Comparison of ENCODE assay signal across 8 cellular contexts in the genomic region with DNA sequence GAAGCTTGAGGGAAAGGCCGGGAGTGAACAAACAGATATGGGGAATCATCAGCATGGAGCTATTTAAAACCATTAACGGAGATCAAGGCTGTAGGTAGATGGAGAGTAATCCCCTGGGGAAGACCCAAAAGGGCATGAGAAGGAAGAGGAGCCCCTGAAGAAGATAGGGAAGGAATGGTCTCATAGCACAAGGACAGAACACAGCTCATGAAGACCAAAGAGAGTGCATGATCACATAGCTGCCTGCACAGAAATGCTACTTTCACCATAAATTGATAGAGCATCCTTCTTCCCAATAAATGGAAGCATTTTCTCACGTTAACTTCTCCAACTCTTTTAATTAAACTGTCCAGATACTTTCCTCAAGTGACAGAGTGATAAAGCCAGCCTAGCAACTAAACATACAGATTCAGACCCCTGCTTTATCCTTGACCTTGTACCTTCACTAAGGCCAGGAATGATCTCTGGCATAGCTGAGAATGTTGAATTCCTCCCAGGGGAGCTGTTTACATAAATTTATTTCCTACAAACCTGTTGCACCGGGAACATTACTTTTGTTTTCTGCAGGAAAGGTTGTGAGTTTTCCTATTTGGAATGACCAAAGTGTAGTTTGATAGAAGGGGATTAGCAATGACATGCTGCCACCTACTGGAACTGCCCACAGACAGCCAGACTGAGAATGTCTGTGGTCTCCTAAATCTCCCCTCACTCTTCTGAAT.
DNase-seq lines count a peak whose midpoint lies in the region; ATAC-seq, FAIRE-seq and TF ChIP-seq lines count a peak whose summit lies in the region.

No MANE protein-coding gene starts in this region.

- CTCF ChIA-PET in A549 (lab: Yijun Ruan, JAX), result interaction anchor here (0.6 to 3.3 kb wide), 46 partner anchors 9 to 881 kb away, joined by 3 to 31 read pairs (median 4); no protein-coding TSS in a partner anchor

- 50% methylated on average over 4 of the region's 4 CpGs for WGBS in A549 (ENCODE audit: missing lambda C conversion rate)
- 68 to 74% methylated on average over 4 of the region's 4 CpGs for WGBS in endodermal cell (ENCODE audit: insufficient coverage in 1 of 2, insufficient read length in 1 of 2), 2 experiments

- H3K36me3 ChIP-seq in endodermal cell (ENCODE audit: control insufficient read depth, insufficient read depth, low read length), result peaks cover 4% of the 10 kb centered on the region

- peak overlapping the region; percentile 18; the same call in 1 of the 3 replicates for H3K4me2 ChIP-seq in A549

- peak; percentile 88 to 96 for ATAC-seq in A549
- ATAC-seq in GM21390 (IDR thresholded peaks at IDR 0.05; ENCODE audit: unreplicated experiment), result no peak
- no peak for ATAC-seq in HG02763 (IDR thresholded peaks at IDR 0.05; ENCODE audit: unreplicated experiment)

- no peaks in the 10 kb centered on the region for H3K27me3 ChIP-seq in endodermal cell (ENCODE audit: control insufficient read depth, insufficient read depth, low read length, poor library complexity, severe bottlenecking)

- H3K9ac ChIP-seq in endodermal cell (ENCODE audit: extremely low read depth, low read length, poor library complexity, severe bottlenecking), result no peak overlapping the region

- H3K4me3 ChIP-seq in A549, result no peak overlapping the region
- no peak overlapping the region for H3K4me3 ChIP-seq in endodermal cell (ENCODE audit: low read length)

- POLR2A ChIA-PET in A549 (lab: Yijun Ruan, JAX), result interaction anchor here (1.1 kb wide), 1 partner anchor 416 kb away, joined by 3 read pairs; no protein-coding TSS in a partner anchor

- TF ChIP-seq EP300 in A549 (IDR thresholded peaks at IDR 0.05), result no peak

- peak; percentile 95 to 96 for TF ChIP-seq RAD21 in A549 (conservative IDR thresholded peaks at IDR 0.05 in 1 of 2, IDR thresholded peaks at IDR 0.05 in 1 of 2)

- DNase-seq in A549 (ENCODE audit: low read depth in 1 of 2, low spot score in 1 of 2), result peak; percentile 57 to 65
- DNase-seq in GM18507 (ENCODE audit: extremely low spot score, insufficient read length, low read depth), result no peak
- DNase-seq in NCI-H82 (lab: John Stamatoyannopoulos, UW), result peak; percentile 72
- peak; percentile 74 for DNase-seq in endodermal cell
- DNase-seq in GDM1 (lab: John Stamatoyannopoulos, UW), result no peak

- TF ChIP-seq CTCF in A549 (IDR thresholded peaks at IDR 0.05) (peak; percentile 98), endodermal cell (conservative IDR thresholded peaks at IDR 0.05) (peak; percentile 89), nephron (IDR thresholded peaks at IDR 0.05; ENCODE audit: unreplicated experiment in 3 of 3) (peak; percentile 76 to 85 (median 78))

- H3K9me3 ChIP-seq in A549 (no peaks in the 10 kb centered on the region), endodermal cell (ENCODE audit: control insufficient read depth, low read length) (no peaks in the 10 kb centered on the region)

- peaks cover 8% of the 10 kb centered on the region for H3K4me1 Mint-ChIP-seq in endodermal cell
- H3K4me1 Mint-ChIP-seq in nephron, result no peaks in the 10 kb centered on the region

- no peak for TF ChIP-seq POLR2A in A549 (IDR thresholded peaks at IDR 0.05; ENCODE audit: low read length)

- H3K36me3 Mint-ChIP-seq in endodermal cell (ENCODE audit: low read depth) (peaks cover 5% of the 10 kb centered on the region), nephron (ENCODE audit: low read depth) (peaks cover 6% of the 10 kb centered on the region)

- H3K9me3 Mint-ChIP-seq in endodermal cell, result no peaks in the 10 kb centered on the region
- H3K9me3 Mint-ChIP-seq in nephron, result no peaks in the 10 kb centered on the region

- H3K4me1 ChIP-seq in A549 (peaks cover 7% of the 10 kb centered on the region; the same call in 1 of the 3 replicates), endodermal cell (ENCODE audit: control insufficient read depth, insufficient read depth, low read length) (peaks cover 3% of the 10 kb centered on the region)

- FAIRE-seq in A549 (lab: Jason Lieb, UNC), result peak; percentile 89
- FAIRE-seq in GM18507 (lab: Jason Lieb, UNC), result peak; percentile 38

- H3K27me3 Mint-ChIP-seq in endodermal cell (ENCODE audit: insufficient read depth), result no peaks in the 10 kb centered on the region
- H3K27me3 Mint-ChIP-seq in nephron (ENCODE audit: low read depth), result no peaks in the 10 kb centered on the region

- H3K27ac Mint-ChIP-seq in endodermal cell (no peak overlapping the region), nephron (no peak overlapping the region)

- H3K4me3 Mint-ChIP-seq in endodermal cell (no peak overlapping the region), nephron (no peak overlapping the region)

- no peak overlapping the region for H3K27ac ChIP-seq in A549
- no peak overlapping the region for H3K27ac ChIP-seq in endodermal cell (ENCODE audit: low read depth, low read length)

TF ChIP-seq in A549, 52 proteins besides CTCF, POLR2A, EP300 and RAD21:
- no peak for TF ChIP-seq EHF (CRISPR knock-in tag; IDR thresholded peaks at IDR 0.05)
- peak; percentile 86 for TF ChIP-seq SMC3 (IDR thresholded peaks at IDR 0.05)
- no peak for TF ChIP-seq FOSB (CRISPR knock-in tag; IDR thresholded peaks at IDR 0.05)
- no peak for TF ChIP-seq CBX8 (IDR thresholded peaks at IDR 0.05)
- no peak for TF ChIP-seq SREBF2 (IDR thresholded peaks at IDR 0.05)
- no peak for TF ChIP-seq JUN (IDR thresholded peaks at IDR 0.05)
- no peak for TF ChIP-seq ESRRA (IDR thresholded peaks at IDR 0.05; ENCODE audit: borderline replicate concordance, low read length)
- no peak for TF ChIP-seq ZNF302 (CRISPR knock-in tag; IDR thresholded peaks at IDR 0.05)

Comparison
In these comparisons a context has a peak if more than half of its experiments do, and no peak if none do; other contexts are left out.
1. ATAC-seq: peak in A549 (2 of 2); none in GM21390 (single experiment) and HG02763 (single experiment).
2. DNase-seq: peak in A549 (2 of 2), NCI-H82 (single experiment) and endodermal cell (single experiment); none in GM18507 (single experiment) and GDM1 (single experiment).
3. Peak in every context shown above with its lines, with median percentiles within 50 percentile points of each other: CTCF ChIP-seq.